8 cellular contexts compared by ENCODE assay signal in the genomic region with DNA sequence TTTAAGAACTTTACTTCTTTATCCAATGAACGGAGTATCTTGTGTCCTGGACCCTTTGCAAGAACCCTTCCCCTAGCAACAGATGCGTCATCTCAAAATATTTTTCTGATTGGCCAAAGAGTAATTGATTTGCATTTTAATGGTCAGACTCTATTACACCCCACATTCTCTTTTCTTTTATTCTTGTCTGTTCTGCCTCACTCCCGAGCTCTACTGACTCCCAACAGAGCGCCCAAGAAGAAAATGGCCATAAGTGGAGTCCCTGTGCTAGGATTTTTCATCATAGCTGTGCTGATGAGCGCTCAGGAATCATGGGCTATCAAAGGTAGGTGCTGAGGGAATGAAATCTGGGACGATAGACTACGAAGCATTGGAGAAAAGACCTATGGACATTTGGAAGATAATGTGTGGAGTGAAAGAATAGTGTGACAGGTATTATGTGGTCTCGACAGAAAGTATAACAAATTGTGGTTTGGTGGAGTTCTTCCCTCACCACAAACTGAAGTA. TPM values are rescaled to one million over a fixed set of nuclear protein-coding genes. Genes with fewer than 3 reads are reported as not detected.
DNase-seq lines count a peak whose midpoint lies in the region; ATAC-seq, FAIRE-seq and TF ChIP-seq lines count a peak whose summit lies in the region.

A gene (plus strand): TSS at position 180 of the 507 bp plus-strand sequence. CDS start 64 bp downstream, at position 244.

- no TSS peak for BruUV-seq in A673 (replicated peaks; lab: Mats Ljungman, UMichigan)

- H3K27ac ChIP-seq in A673 (ENCODE audit: low read depth, low read length, poor library complexity, severe bottlenecking): no peak within 1 kb of the TSS

- H3K4me3 ChIP-seq in A673 (ENCODE audit: low read depth, low read length, poor library complexity, severe bottlenecking): no peak within 1 kb of the TSS

- peak; percentile 96 for FAIRE-seq in GM12892 (lab: Jason Lieb, UNC)

- intact Hi-C loops in A673 (cut with micrococcal nuclease; ENCODE audit: unreplicated experiment) (no loop called here), posterior vena cava (cut with DNase I) (no loop called here)

- TF ChIP-seq CTCF in A673 (conservative IDR thresholded peaks at IDR 0.05; ENCODE audit: low read depth, low read length): no peak

- no peaks in the 10 kb centered on the region for H3K9me3 ChIP-seq in A673 (ENCODE audit: low read depth, low read length, poor library complexity, severe bottlenecking)

- POLR2A ChIA-PET in A673 (lab: Charles Lee; ENCODE audit: low non-redundant PET): no interaction called here

- CTCF ChIA-PET in A673 (lab: Charles Lee): no interaction called here

- no peaks in the 10 kb centered on the region for H3K4me1 ChIP-seq in A673 (ENCODE audit: insufficient read depth, low read length, poor library complexity, severe bottlenecking)

- H3K27me3 ChIP-seq in A673 (replicated peaks; ENCODE audit: insufficient read depth, low read depth, low read length, poor library complexity): peaks cover 25% of the 10 kb centered on the region

- peak; percentile 99 for TF ChIP-seq POLR2A in GM12892 (IDR thresholded peaks at IDR 0.05; ENCODE audit: low read depth, low read length)

- ATAC-seq in HG02678 (IDR thresholded peaks at IDR 0.05; ENCODE audit: unreplicated experiment): peak; percentile 78

- DNase-seq in A673 (ENCODE audit: low spot score) (peak; percentile 73), GM12892 (ENCODE audit: insufficient read length) (no peak), NCI-H2196 treated with DMSO at 0.1 percent for 48 hours (lab: John Stamatoyannopoulos, UW; ENCODE audit: unreplicated experiment) (peak; percentile 8), glomerular endothelial cell (ENCODE audit: extremely low read depth, low read depth, low spot score) (peak; percentile 33), posterior vena cava (ENCODE audit: low spot score) (no peak), amniotic stem cell (lab: John Stamatoyannopoulos, UW) (no peak)
- DNase-seq in activated gamma-delta T cell treated with anti-CD3 and anti-CD28 coated beads, Interleukin-2, amount 50 U/mL, for 16 hours (ENCODE audit: low read depth): peak; percentile 14

- H3K36me3 ChIP-seq in A673 (ENCODE audit: insufficient read depth, low read length, poor library complexity, severe bottlenecking): no peaks in the 10 kb centered on the region

RNA-seq across cellular contexts. Expression of the gene that starts here (rescaled TPM):
- total RNA-seq in A673 (2021) (not detected in 2 replicates), glomerular endothelial cell (0.41 TPM in 1 of 2 replicates, not detected in the other), posterior vena cava (100 to 1,000 TPM; 101 to 225 TPM)
- 4,605 TPM for polyA plus RNA-seq in GM12892 (2012; ENCODE audit: missing spikeins)

Comparison
In these comparisons a context has a peak if more than half of its experiments do, and no peak if none do; other contexts are left out.
1. RNA of the gene that starts here (total RNA-seq): 101 to 225 TPM in posterior vena cava; 0.41 TPM in glomerular endothelial cell and not detected in A673; every median in the first group is over 10 times any median in the second.
2. Peak in DNase-seq in A673; RNA of the gene not detected or under 1 TPM.
3. Peak in DNase-seq in glomerular endothelial cell; RNA of the gene not detected or under 1 TPM.
4. DNase-seq: peak in NCI-H2196 treated with DMSO at 0.1 percent for 48 hours (single experiment) and activated gamma-delta T cell treated with anti-CD3 and anti-CD28 coated beads, Interleukin-2, amount 50 U/mL, for 16 hours (single experiment); none in GM12892 (single experiment), posterior vena cava (single experiment) and amniotic stem cell (single experiment).